34 cellular contexts compared by ENCODE assay signal in genomic region chr16:10817514-10817913, GRCh38. TPM values are rescaled to one million over a fixed set of nuclear protein-coding genes. Genes with fewer than 3 reads are reported as not detected.
A peak's percentile ranks its signal among the peaks of the same experiment; 100 is the strongest.
DNase-seq lines count a peak whose midpoint lies in the region; ATAC-seq, FAIRE-seq and TF ChIP-seq lines count a peak whose summit lies in the region.
"Had no signal": no experiment of that assay in that cellular context is flagged by ENCODE, and none has a peak within 500 bp of the region (broad histone marks: within the 10 kb centered on the region; RNA-seq: fewer than 3 reads in every experiment).

No MANE protein-coding gene starts in this region.

- CTCF ChIA-PET in A549 (lab: Yijun Ruan, JAX), result no interaction called here

- intact Hi-C loops in testis (cut with DNase I; ENCODE audit: low total_unique reads), result no loop called here

- DNase-seq in A549 (ENCODE audit: low read depth in 1 of 2, low spot score in 1 of 2), result no peak
- peak; percentile 11 for DNase-seq in NCI-H69 (lab: John Stamatoyannopoulos, UW)
- no peak for DNase-seq in glutamatergic neuron
- no peak for DNase-seq in neural crest cell (ENCODE audit: low read depth, low spot score)
- no peak for DNase-seq in natural killer cell treated with Interleukin-12 subunit alpha and Interleukin-12 subunit beta and Interleukin-15 and Interleukin-18, amount 100 ng/mL, for 72 hours (ENCODE audit: low spot score)
- no peak for DNase-seq in suprapubic skin (ENCODE audit: low spot score in 2 of 2)
- DNase-seq in testis, result no peak
- DNase-seq: 8988T; activated CD4-positive, alpha-beta memory T cell treated with anti-CD3 and anti-CD28 coated beads for 36 hours; activated CD4-positive, alpha-beta T cell treated with anti-CD3 and anti-CD28 coated beads for 1 hour; activated CD8-positive, alpha-beta memory T cell treated with anti-CD3 and anti-CD28 coated beads, Interleukin-2, amount 50 U/mL, for 4 hours; activated naive CD4-positive, alpha-beta T cell treated with Interleukin-2 at 50 U/mL for 16 hours; Calu3; dermis blood vessel endothelial cell; DMS79 treated with DMSO at 0.1 percent for 48 hours; esophagus squamous epithelium; foreskin keratinocyte; GF-D8; hippocampal formation; left colon; MG63; NCI-H1105 treated with DMSO at 0.1 percent for 48 hours; NCI-H1930; NCI-H524; sigmoid colon; stimulated activated CD4-positive, alpha-beta T cell treated with anti-CD3 and anti-CD28 coated beads, Interleukin-4, amount 100 ng/mL, for 24 hours; T-helper 17 cell; upper lobe of right lung had no signal

- H3K4me3 Mint-ChIP-seq in glutamatergic neuron (ENCODE audit: unreplicated experiment) (peak overlapping the region; percentile 74), neural crest cell (peak overlapping the region; percentile 56)
- no peak overlapping the region for H3K4me3 Mint-ChIP-seq in natural killer cell treated with Interleukin-12 subunit alpha and Interleukin-12 subunit beta and Interleukin-15 and Interleukin-18, amount 100 ng/mL, for 72 hours
- H3K4me3 Mint-ChIP-seq: activated CD4-positive, alpha-beta memory T cell treated with anti-CD3 and anti-CD28 coated beads for 36 hours; memory B cell; T-helper 17 cell had no signal

- no peaks in the 10 kb centered on the region for H3K27me3 Mint-ChIP-seq in glutamatergic neuron (ENCODE audit: unreplicated experiment)
- H3K27me3 Mint-ChIP-seq in neural crest cell (ENCODE audit: low read depth), result no peaks in the 10 kb centered on the region
- H3K27me3 Mint-ChIP-seq in natural killer cell treated with Interleukin-12 subunit alpha and Interleukin-12 subunit beta and Interleukin-15 and Interleukin-18, amount 100 ng/mL, for 72 hours, result peaks cover 0 to 5% of the 10 kb centered on the region in 2 donors
- H3K27me3 Mint-ChIP-seq: memory B cell had no signal

- POLR2A ChIA-PET in A549 (lab: Yijun Ruan, JAX), result no interaction called here

- H3K36me3 Mint-ChIP-seq in glutamatergic neuron (ENCODE audit: unreplicated experiment) (no peaks in the 10 kb centered on the region), neural crest cell (ENCODE audit: low read depth) (no peaks in the 10 kb centered on the region)
- no peaks in the 10 kb centered on the region for H3K36me3 Mint-ChIP-seq in natural killer cell treated with Interleukin-12 subunit alpha and Interleukin-12 subunit beta and Interleukin-15 and Interleukin-18, amount 100 ng/mL, for 72 hours
- H3K36me3 Mint-ChIP-seq: activated CD4-positive, alpha-beta memory T cell treated with anti-CD3 and anti-CD28 coated beads for 36 hours; memory B cell had no signal

- TF ChIP-seq RAD21 in A549 (conservative IDR thresholded peaks at IDR 0.05 in 1 of 2, IDR thresholded peaks at IDR 0.05 in 1 of 2), result no peak

- no peaks in the 10 kb centered on the region for H3K9me3 ChIP-seq in A549
- H3K9me3 ChIP-seq in suprapubic skin, result no peaks in the 10 kb centered on the region
- no peaks in the 10 kb centered on the region for H3K9me3 ChIP-seq in testis
- H3K9me3 ChIP-seq: esophagus squamous epithelium, MG63, prostate gland, sigmoid colon, upper lobe of right lung had no signal

- 100% methylated on average over 1 of the region's 1 CpG for WGBS in A549 (ENCODE audit: missing lambda C conversion rate)
- 100% methylated on average over 1 of the region's 1 CpG for WGBS in suprapubic skin
- 95 to 100% methylated on average over 1 of the region's 1 CpG for WGBS in testis, 2 donors

- no peaks in the 10 kb centered on the region for H3K4me1 Mint-ChIP-seq in glutamatergic neuron (ENCODE audit: low read depth, unreplicated experiment)
- H3K4me1 Mint-ChIP-seq in neural crest cell, result peaks cover 5% of the 10 kb centered on the region
- peaks cover 9 to 21% of the 10 kb centered on the region in 2 donors for H3K4me1 Mint-ChIP-seq in natural killer cell treated with Interleukin-12 subunit alpha and Interleukin-12 subunit beta and Interleukin-15 and Interleukin-18, amount 100 ng/mL, for 72 hours (ENCODE audit: low read depth in 2 of 2)

- H3K9me3 Mint-ChIP-seq in glutamatergic neuron (ENCODE audit: unreplicated experiment), result no peaks in the 10 kb centered on the region
- no peaks in the 10 kb centered on the region for H3K9me3 Mint-ChIP-seq in neural crest cell
- no peaks in the 10 kb centered on the region for H3K9me3 Mint-ChIP-seq in natural killer cell treated with Interleukin-12 subunit alpha and Interleukin-12 subunit beta and Interleukin-15 and Interleukin-18, amount 100 ng/mL, for 72 hours
- H3K9me3 Mint-ChIP-seq: activated CD4-positive, alpha-beta memory T cell treated with anti-CD3 and anti-CD28 coated beads for 36 hours; memory B cell had no signal

- H3K27ac Mint-ChIP-seq in glutamatergic neuron (ENCODE audit: unreplicated experiment), result no peak overlapping the region
- no peak overlapping the region for H3K27ac Mint-ChIP-seq in neural crest cell (ENCODE audit: unreplicated experiment)
- no peak overlapping the region for H3K27ac Mint-ChIP-seq in natural killer cell treated with Interleukin-12 subunit alpha and Interleukin-12 subunit beta and Interleukin-15 and Interleukin-18, amount 100 ng/mL, for 72 hours
- H3K27ac Mint-ChIP-seq: activated CD4-positive, alpha-beta memory T cell treated with anti-CD3 and anti-CD28 coated beads for 36 hours; memory B cell; T-helper 17 cell had no signal

- H3K4me2 ChIP-seq in A549, result no peak overlapping the region
- H3K4me2 ChIP-seq: KMS-11 had no signal

- H3K27me3 ChIP-seq in suprapubic skin, result peaks cover 15% of the 10 kb centered on the region
- no peaks in the 10 kb centered on the region for H3K27me3 ChIP-seq in testis
- H3K27me3 ChIP-seq: MG63, upper lobe of right lung had no signal

- no peak for TF ChIP-seq EP300 in A549 (IDR thresholded peaks at IDR 0.05)
- TF ChIP-seq EP300 in suprapubic skin (IDR thresholded peaks at IDR 0.05), result no peak

- H3K36me3 ChIP-seq in suprapubic skin (no peaks in the 10 kb centered on the region), testis (ENCODE audit: low read depth, missing control alignments) (no peaks in the 10 kb centered on the region)
- H3K36me3 ChIP-seq: esophagus squamous epithelium, MG63, prostate gland, sigmoid colon, upper lobe of right lung had no signal

- H3K4me3 ChIP-seq in A549, result no peak overlapping the region
- H3K4me3 ChIP-seq in suprapubic skin, result no peak overlapping the region
- no peak overlapping the region for H3K4me3 ChIP-seq in testis
- H3K4me3 ChIP-seq: MG63, SK-N-MC had no signal

- no peak for TF ChIP-seq POLR2A in A549 (IDR thresholded peaks at IDR 0.05; ENCODE audit: low read length)
- no peak for TF ChIP-seq POLR2A in suprapubic skin (IDR thresholded peaks at IDR 0.05)
- no peak for TF ChIP-seq POLR2A in testis (IDR thresholded peaks at IDR 0.05)

- ATAC-seq in A549 (no peak), HG02938 (IDR thresholded peaks at IDR 0.05; ENCODE audit: unreplicated experiment) (no peak)
- no peak for ATAC-seq in natural killer cell treated with Interleukin-12 subunit alpha and Interleukin-12 subunit beta and Interleukin-15 and Interleukin-18, amount 100 ng/mL, for 72 hours
- ATAC-seq: foreskin keratinocyte, left colon, T-helper 17 cell had no signal

- H3K4me1 ChIP-seq in A549 (no peaks in the 10 kb centered on the region), suprapubic skin (no peaks in the 10 kb centered on the region), testis (no peaks in the 10 kb centered on the region)
- H3K4me1 ChIP-seq: foreskin keratinocyte, prostate gland, upper lobe of right lung had no signal

- TF ChIP-seq CTCF in A549 (IDR thresholded peaks at IDR 0.05) (no peak), glutamatergic neuron (IDR thresholded peaks at IDR 0.05; ENCODE audit: partially characterized antibody, unreplicated experiment) (no peak), neural crest cell (conservative IDR thresholded peaks at IDR 0.05) (no peak), suprapubic skin (IDR thresholded peaks at IDR 0.05) (no peak), testis (IDR thresholded peaks at IDR 0.05) (no peak)

- FAIRE-seq in A549 (lab: Jason Lieb, UNC), result no peak
- FAIRE-seq: endometrium had no signal

- no peak overlapping the region for H3K27ac ChIP-seq in A549
- no peak overlapping the region for H3K27ac ChIP-seq in suprapubic skin
- H3K27ac ChIP-seq in testis, result no peak overlapping the region
- H3K27ac ChIP-seq: esophagus squamous epithelium, foreskin keratinocyte, KMS-11, sigmoid colon, SK-N-MC, upper lobe of right lung had no signal

TF ChIP-seq in A549, 52 proteins besides CTCF, POLR2A, EP300 and RAD21:
- no peak for TF ChIP-seq HEYL (CRISPR knock-in tag; IDR thresholded peaks at IDR 0.05)
- TF ChIP-seq ZFP36 (IDR thresholded peaks at IDR 0.05; ENCODE audit: borderline replicate concordance, partially characterized antibody), result peak; percentile 37

RNA-seq across cellular contexts. Expression of gene TVP23A, which starts 1.1 kb away (rescaled TPM):
- polyA plus RNA-seq in A549 (2011; rRNA removed), result not detected in 2 replicates
- polyA plus RNA-seq in A549 (2012; cell fraction: cytosol; rRNA removed), result not detected in 2 replicates
- 0.01 TPM in 1 of 2 replicates, not detected in the other for polyA plus RNA-seq in A549 (2012; cell fraction: nucleus; rRNA removed)
- 0.03 to 0.04 TPM (median 0.04 TPM) in 3 replicates for polyA plus RNA-seq in A549 (2017; fragmentation: RNase III; extraction: RNeasy Plus Mini Kit Qiagen cat#74134 plus additional on column Dnase treatment)
- polyA minus RNA-seq in A549 (2011; rRNA and poly(A)+ RNA removed), result not detected in 2 replicates
- 8.4 TPM for total RNA-seq in glutamatergic neuron (ENCODE audit: unreplicated experiment)
- 6.9 and 7.7 TPM in 2 replicates for total RNA-seq in neural crest cell
- total RNA-seq in natural killer cell treated with Interleukin-12 subunit alpha and Interleukin-12 subunit beta and Interleukin-15 and Interleukin-18, amount 100 ng/mL, for 72 hours, result under 1 TPM in 1 of 2 donors, not detected in 1; 0.50 TPM
- total RNA-seq in suprapubic skin, result under 1 TPM in 1 of 4 donors, not detected in 3; 0.64 TPM
- 1 to 10 TPM; 3.5 to 4.2 TPM for total RNA-seq in testis
- polyA plus RNA-seq in testis (ENCODE audit: insufficient read depth, low read depth, low replicate concordance), result 1.7 TPM
- total RNA-seq: activated CD4-positive, alpha-beta memory T cell treated with anti-CD3 and anti-CD28 coated beads for 36 hours; dermis blood vessel endothelial cell; foreskin keratinocyte; T-helper 17 cell had no signal
- polyA plus RNA-seq: foreskin keratinocyte had no signal

RNA-seq across cellular contexts. Expression of gene CIITA, which starts 59.5 kb away (rescaled TPM):
- polyA plus RNA-seq in A549 (2011; rRNA removed) (not detected in 2 replicates), A549 (2017; fragmentation: RNase III; extraction: RNeasy Plus Mini Kit Qiagen cat#74134 plus additional on column Dnase treatment) (0.06 to 0.07 TPM in 2 of 3 replicates, not detected in the other), testis (ENCODE audit: insufficient read depth, low read depth, low replicate concordance) (9.5 TPM)
- 0.03 TPM in 2 replicates for polyA plus RNA-seq in A549 (2012; cell fraction: cytosol; rRNA removed)
- polyA plus RNA-seq in A549 (2012; cell fraction: nucleus; rRNA removed), result 0.04 TPM in 1 of 2 replicates, not detected in the other
- polyA minus RNA-seq in A549 (2011; rRNA and poly(A)+ RNA removed), result not detected in 2 replicates
- total RNA-seq in glutamatergic neuron (ENCODE audit: unreplicated experiment) (0.69 TPM), neural crest cell (not detected in 2 replicates), suprapubic skin (10 to 100 TPM in 2 of 4 donors, 1 to 10 TPM in 2; 9.7 to 35.2 (median 18.5) TPM), testis (10 to 100 TPM in 1 of 2 donors, 1 to 10 TPM in 1; 6.3 to 16.0 TPM)
- total RNA-seq in natural killer cell treated with Interleukin-12 subunit alpha and Interleukin-12 subunit beta and Interleukin-15 and Interleukin-18, amount 100 ng/mL, for 72 hours, result 100 to 1,000 TPM in 1 of 2 donors, 10 to 100 TPM in 1; 13.3 to 104 TPM
